ENCODE assay signal across 1 cellular context in genomic region chr18:23137093-23137640, GRCh38.
TF ChIP-seq lines count a peak whose summit lies in the region.

No MANE protein-coding gene starts in this region.

TF ChIP-seq in GM12878, 131 proteins besides CTCF, POLR2A, EP300 and RAD21:
- TF ChIP-seq PRDM15 (CRISPR knock-in tag; IDR thresholded peaks at IDR 0.05): no peak
- no peak for TF ChIP-seq SMARCA5 (IDR thresholded peaks at IDR 0.05)
- no peak for TF ChIP-seq EZH2 (IDR thresholded peaks at IDR 0.05; ENCODE audit: borderline replicate concordance, control insufficient read depth, low read depth, low read length)
- TF ChIP-seq RB1 (IDR thresholded peaks at IDR 0.05; ENCODE audit: borderline replicate concordance): 0 out of 2 replicates have a peak, but pooled peaks have one; percentile 11
- TF ChIP-seq CHD1 (IDR thresholded peaks at IDR 0.05; ENCODE audit: low read depth, low read length): 0 out of 2 replicates have a peak, but pooled peaks have one; percentile 5
- no peak for TF ChIP-seq ATF7 (IDR thresholded peaks at IDR 0.05; ENCODE audit: low read depth)
- TF ChIP-seq NR2F1 (conservative IDR thresholded peaks at IDR 0.05): no peak
- no peak for TF ChIP-seq NBN (IDR thresholded peaks at IDR 0.05)
- no peak for TF ChIP-seq CEBPB (IDR thresholded peaks at IDR 0.05; ENCODE audit: borderline replicate concordance in 1 of 2, low read depth in 2 of 2, low read length in 2 of 2)
- TF ChIP-seq NR2C2 (IDR thresholded peaks at IDR 0.05; ENCODE audit: borderline replicate concordance, control insufficient read depth, insufficient read length, low read depth): no peak
TF ChIP-seq in GM12878: peak in this region for 2.
